ENCODE assay signal across 18 cellular contexts in genomic region chr7:27140108-27140842, GRCh38. TPM values are rescaled to one million over a fixed set of nuclear protein-coding genes. Genes with fewer than 3 reads are reported as not detected.
DNase-seq lines count a peak whose midpoint lies in the region; ATAC-seq, FAIRE-seq and TF ChIP-seq lines count a peak whose summit lies in the region.
"Had no signal": no experiment of that assay in that cellular context is flagged by ENCODE, and none has a peak within 500 bp of the region (broad histone marks: within the 10 kb centered on the region; RNA-seq: fewer than 3 reads in every experiment).

No MANE protein-coding gene starts in this region.

- peak; percentile 56 for DNase-seq in LoVo (ENCODE audit: low spot score)
- peak; percentile 44 for DNase-seq in ecto neural progenitor cell (ENCODE audit: low spot score)
- no peak for DNase-seq in lung (ENCODE audit: low spot score)
- no peak for DNase-seq in H54 (ENCODE audit: insufficient read length, low spot score)
- DNase-seq: activated CD4-positive, alpha-beta memory T cell treated with anti-CD3 and anti-CD28 coated beads, Interleukin-2, amount 10 ng/mL, durations not matched to agents 7 days and 5 days; activated gamma-delta T cell; AML-193; DMS153; heart left ventricle; NCI-H1105 treated with DMSO at 0.1 percent for 48 hours; RPMI8226 had no signal

- FAIRE-seq in H54 (lab: Jason Lieb, UNC), result no peak
- FAIRE-seq: bronchial epithelial cell, endometrium, HepG2 had no signal

- H3K9ac ChIP-seq in stomach smooth muscle (ENCODE audit: low read length in 2 of 2), result peak overlapping the region; percentile 93 to 96

- H3K4me3 ChIP-seq in lung, result peak overlapping the region; percentile 51
- H3K4me3 ChIP-seq in stomach smooth muscle (ENCODE audit: low read length in 2 of 2), result peak overlapping the region; percentile 78 to 94
- H3K4me3 ChIP-seq: heart left ventricle had no signal

- H3K27me3 ChIP-seq in lung (ENCODE audit: control insufficient read depth, insufficient read depth) (no peaks in the 10 kb centered on the region), stomach smooth muscle (ENCODE audit: control insufficient read depth in 1 of 2, insufficient read depth in 2 of 2, low read length in 2 of 2) (peaks cover 7 to 13% of the 10 kb centered on the region in 2 donors)

- H3K27ac ChIP-seq in lung (ENCODE audit: low read depth in 1 of 2, low read length in 1 of 2), result peak overlapping the region in 1 of 2 donors; percentile 87
- H3K27ac ChIP-seq in stomach smooth muscle (ENCODE audit: low read length), result peak overlapping the region; percentile 95

- ATAC-seq in lung (ENCODE audit: insufficient read depth, low FRiP score), result no peak
- ATAC-seq in GM21515 (IDR thresholded peaks at IDR 0.05; ENCODE audit: unreplicated experiment), result no peak
- ATAC-seq in GM19351 (IDR thresholded peaks at IDR 0.05; ENCODE audit: unreplicated experiment), result no peak
- no peak for ATAC-seq in GM21381 (IDR thresholded peaks at IDR 0.05; ENCODE audit: unreplicated experiment)
- ATAC-seq: heart left ventricle, HepG2 had no signal

- H3K4me1 ChIP-seq in lung (ENCODE audit: control insufficient read depth in 2 of 2, insufficient read depth in 2 of 2, low read length in 2 of 2), result no peaks in the 10 kb centered on the region
- peaks cover 50% of the 10 kb centered on the region for H3K4me1 ChIP-seq in stomach smooth muscle (ENCODE audit: control insufficient read depth, insufficient read depth, low read length)

- TF ChIP-seq CTCF in lung (IDR thresholded peaks at IDR 0.05; ENCODE audit: control extremely low read depth, extremely low read depth), result no peak

- 45 to 64% methylated on average over 15 of the region's 15 CpGs for WGBS in lung, 2 donors

- no peak for TF ChIP-seq POLR2A in H54 (IDR thresholded peaks at IDR 0.05; ENCODE audit: low read depth, low read length)

- H3K36me3 ChIP-seq in lung (ENCODE audit: control insufficient read depth in 2 of 2, insufficient read depth in 2 of 2, low read length in 2 of 2) (no peaks in the 10 kb centered on the region), stomach smooth muscle (ENCODE audit: control insufficient read depth in 2 of 2, insufficient read depth in 2 of 2, low read length in 2 of 2) (no peaks in the 10 kb centered on the region)
- H3K36me3 ChIP-seq: heart left ventricle had no signal

- H3K9me3 ChIP-seq in lung (ENCODE audit: control insufficient read depth in 2 of 2, insufficient read depth in 1 of 2, low read length in 1 of 2) (no peaks in the 10 kb centered on the region), stomach smooth muscle (ENCODE audit: control insufficient read depth in 2 of 2, low read length in 2 of 2) (no peaks in the 10 kb centered on the region)
- H3K9me3 ChIP-seq: heart left ventricle had no signal

RNA-seq across cellular contexts. Expression of gene HOXA5, which starts 3.2 kb away (rescaled TPM):
- 10 to 100 TPM; 20.9 to 61.9 TPM for total RNA-seq in lung
- polyA plus RNA-seq in lung, result 1 to 10 TPM; 9.2 to 9.5 TPM
- total RNA-seq: activated CD4-positive, alpha-beta memory T cell treated with anti-CD3 and anti-CD28 coated beads, Interleukin-2, amount 10 ng/mL, durations not matched to agents 7 days and 5 days; bronchial epithelial cell had no signal

RNA-seq across cellular contexts. Expression of gene HOXA6, which starts 7.3 kb away (rescaled TPM):
- 1 to 10 TPM; 4.7 to 7.7 TPM for total RNA-seq in lung
- polyA plus RNA-seq in lung, result under 1 TPM; 0.49 to 0.94 TPM
- total RNA-seq: activated CD4-positive, alpha-beta memory T cell treated with anti-CD3 and anti-CD28 coated beads, Interleukin-2, amount 10 ng/mL, durations not matched to agents 7 days and 5 days; heart left ventricle had no signal
- polyA plus RNA-seq: heart left ventricle had no signal

RNA-seq across cellular contexts. Expression of gene HOXA4, which starts 9.7 kb away (rescaled TPM):
- 1 to 10 TPM; 2.7 to 4.4 TPM for total RNA-seq in lung
- polyA plus RNA-seq in lung, result 1 to 10 TPM; 3.8 to 6.0 TPM
- total RNA-seq: bronchial epithelial cell had no signal

RNA-seq across cellular contexts. Expression of gene HOXA3, which starts 12.1 kb away (rescaled TPM):
- 10 to 100 TPM; 10.3 to 10.7 TPM for total RNA-seq in lung
- polyA plus RNA-seq in lung, result 1 to 10 TPM; 1.9 to 2.3 TPM
- total RNA-seq: activated CD4-positive, alpha-beta memory T cell treated with anti-CD3 and anti-CD28 coated beads, Interleukin-2, amount 10 ng/mL, durations not matched to agents 7 days and 5 days; bronchial epithelial cell had no signal

RNA-seq across cellular contexts. Expression of gene HOXA7, which starts 16.2 kb away (rescaled TPM):
- total RNA-seq in lung, result 1 to 10 TPM; 1.1 to 2.2 TPM
- 1 to 10 TPM; 1.0 to 1.7 TPM for polyA plus RNA-seq in lung
- total RNA-seq: activated CD4-positive, alpha-beta memory T cell treated with anti-CD3 and anti-CD28 coated beads, Interleukin-2, amount 10 ng/mL, durations not matched to agents 7 days and 5 days; bronchial epithelial cell; HepG2 had no signal
- polyA plus RNA-seq: heart left ventricle had no signal

Comparison
In these comparisons a context has a peak if more than half of its experiments do, and no peak if none do; other contexts are left out.
1. DNase-seq: peak in LoVo (single experiment) and ecto neural progenitor cell (single experiment); none in lung (single experiment) and H54 (single experiment).